ENCODE assay signal across 20 cellular contexts in genomic region chr1:204003536-204003935, GRCh38.
"Had no signal": no experiment of that assay in that cellular context is flagged by ENCODE, and none has a peak within 500 bp of the region (broad histone marks: within the 10 kb centered on the region; RNA-seq: fewer than 3 reads in every experiment).

No MANE protein-coding gene starts in this region.

- H3K36me3 Mint-ChIP-seq: activated naive CD4-positive, alpha-beta T cell treated with anti-CD3 and anti-CD28 coated beads, Interleukin-2, amount 10 ng/mL, durations not matched to agents 7 days and 5 days; natural killer cell; stimulated activated naive B cell treated with anti-CD40 and anti-IgM and Interleukin-4, amounts not matched to agents 10 μg/mL and 1 μg/mL and 100 μg/mL, for 72 hours had no signal

- DNase-seq: activated CD4-positive, alpha-beta memory T cell treated with anti-CD3 and anti-CD28 coated beads for 36 hours; activated CD4-positive, alpha-beta T cell treated with anti-CD3 and anti-CD28 coated beads for 48 hours; activated naive CD4-positive, alpha-beta T cell treated with anti-CD3 and anti-CD28 coated beads, Interleukin-2, amount 10 ng/mL, durations not matched to agents 7 days and 5 days; activated T-cell treated with anti-CD3 and anti-CD28 coated beads, Interleukin-2, amount 50 U/mL, for 48 hours; amygdala; colonic mucosa; dorsolateral prefrontal cortex; effector memory CD8-positive, alpha-beta T cell; foreskin melanocyte; left ventricle myocardium superior; mammary epithelial cell; midbrain; natural killer cell; small intestine; stimulated activated CD4-positive, alpha-beta T cell treated with anti-CD3 and anti-CD28 coated beads, Interleukin-2, amount 100 ng/mL, for 24 hours; stimulated activated naive B cell treated with anti-CD40 and anti-IgM and Interleukin-4, amounts not matched to agents 10 μg/mL and 1 μg/mL and 100 μg/mL, for 72 hours; T1000; upper lobe of left lung had no signal

- H3K4me3 Mint-ChIP-seq: activated CD4-positive, alpha-beta memory T cell treated with anti-CD3 and anti-CD28 coated beads for 36 hours; activated naive CD4-positive, alpha-beta T cell treated with anti-CD3 and anti-CD28 coated beads, Interleukin-2, amount 10 ng/mL, durations not matched to agents 7 days and 5 days; effector memory CD8-positive, alpha-beta T cell; natural killer cell; stimulated activated naive B cell treated with anti-CD40 and anti-IgM and Interleukin-4, amounts not matched to agents 10 μg/mL and 1 μg/mL and 100 μg/mL, for 72 hours had no signal

- H3K9me3 Mint-ChIP-seq: activated naive CD4-positive, alpha-beta T cell treated with anti-CD3 and anti-CD28 coated beads, Interleukin-2, amount 10 ng/mL, durations not matched to agents 7 days and 5 days; effector memory CD8-positive, alpha-beta T cell had no signal

- H3K27ac Mint-ChIP-seq: activated CD4-positive, alpha-beta memory T cell treated with anti-CD3 and anti-CD28 coated beads for 36 hours; activated naive CD4-positive, alpha-beta T cell treated with anti-CD3 and anti-CD28 coated beads, Interleukin-2, amount 10 ng/mL, durations not matched to agents 7 days and 5 days; effector memory CD8-positive, alpha-beta T cell; natural killer cell; stimulated activated naive B cell treated with anti-CD40 and anti-IgM and Interleukin-4, amounts not matched to agents 10 μg/mL and 1 μg/mL and 100 μg/mL, for 72 hours had no signal

- H3K27me3 Mint-ChIP-seq: activated CD4-positive, alpha-beta memory T cell treated with anti-CD3 and anti-CD28 coated beads for 36 hours had no signal

- ATAC-seq: effector memory CD8-positive, alpha-beta T cell; esophagus mucosa; left ventricle myocardium superior; natural killer cell; sciatic nerve; stimulated activated naive B cell treated with anti-CD40 and anti-IgM and Interleukin-4, amounts not matched to agents 10 μg/mL and 1 μg/mL and 100 μg/mL, for 72 hours had no signal
